Comparison of ENCODE assay signal across 9 cellular contexts in genomic region chr5:470961-471749, GRCh38. TPM values are rescaled to one million over a fixed set of nuclear protein-coding genes. Genes with fewer than 3 reads are reported as not detected.
A peak's percentile ranks its signal among the peaks of the same experiment; 100 is the strongest.
DNase-seq lines count a peak whose midpoint lies in the region; ATAC-seq, FAIRE-seq and TF ChIP-seq lines count a peak whose summit lies in the region.
"Had no signal": no experiment of that assay in that cellular context is flagged by ENCODE, and none has a peak within 500 bp of the region (broad histone marks: within the 10 kb centered on the region; RNA-seq: fewer than 3 reads in every experiment).

No MANE protein-coding gene starts in this region.

- H3K4me2 ChIP-seq in IMR-90 (ENCODE audit: low read depth, low read length) (no peak overlapping the region), GM12878 (ENCODE audit: control insufficient read depth, insufficient read depth) (peak overlapping the region; percentile 80)

- H3K9me3 ChIP-seq in IMR-90 (ENCODE audit: control insufficient read depth, insufficient read depth, low read length): no peaks in the 10 kb centered on the region
- H3K9me3 ChIP-seq in GM12878 (replicated peaks; ENCODE audit: control insufficient read depth, insufficient read depth, low read length): no peaks in the 10 kb centered on the region

- TF ChIP-seq POLR2A in IMR-90 (IDR thresholded peaks at IDR 0.05; ENCODE audit: low read depth, low read length) (no peak), GM12878 (IDR thresholded peaks at IDR 0.05; ENCODE audit: low read depth, low read length) (peak; percentile 56)

- H3K79me1 ChIP-seq in IMR-90 (ENCODE audit: low read depth in 1 of 2, low read length in 2 of 2): peaks cover 15 to 33% of the 10 kb centered on the region in 2 experiments

- no peak overlapping the region for H2BK15ac ChIP-seq in IMR-90 (ENCODE audit: low read depth, low read length)

- peaks cover 13 to 36% (median 29%) of the 10 kb centered on the region in 4 donors for H3K4me1 Mint-ChIP-seq in naive thymus-derived CD8-positive, alpha-beta T cell

- peak overlapping the region; percentile 100 for H3K27ac ChIP-seq in C4-2B
- no peak overlapping the region for H3K27ac ChIP-seq in IMR-90 (ENCODE audit: insufficient read depth, low read length)
- no peak overlapping the region; the same call in 1 of the 2 replicates for H3K27ac ChIP-seq in GM12878 (ENCODE audit: control insufficient read depth, insufficient read depth)

- no peaks in the 10 kb centered on the region for H3K27me3 ChIP-seq in IMR-90 (ENCODE audit: control insufficient read depth, insufficient read depth, low read length)
- no peaks in the 10 kb centered on the region for H3K27me3 ChIP-seq in GM12878 (replicated peaks in 1 of 2; ENCODE audit: control insufficient read depth in 2 of 2, insufficient read depth in 2 of 2, low read length in 1 of 2)

- no peak overlapping the region for H3K4ac ChIP-seq in IMR-90 (ENCODE audit: low read depth, low read length)

- peaks cover 4% of the 10 kb centered on the region; the same call in 1 of the 2 replicates for H4K20me1 ChIP-seq in IMR-90 (ENCODE audit: insufficient read depth, low read length)
- H4K20me1 ChIP-seq in GM12878 (ENCODE audit: control insufficient read depth, insufficient read depth): no peaks in the 10 kb centered on the region

- H2BK5ac ChIP-seq in IMR-90 (ENCODE audit: low read depth, low read length, poor library complexity, severe bottlenecking): no peak overlapping the region

- no peak overlapping the region for H4K91ac ChIP-seq in IMR-90 (ENCODE audit: insufficient read depth, low read depth, low read length)

- no peaks in the 10 kb centered on the region for H3K9me3 Mint-ChIP-seq in naive thymus-derived CD8-positive, alpha-beta T cell

- dilution Hi-C loops in IMR-90 (cut with HindIII; ENCODE audit: low sequenced_read_pairs, unreplicated experiment): no loop called here

- H3K79me2 ChIP-seq in GM12878 (ENCODE audit: control insufficient read depth, insufficient read depth, low read length): peaks cover 21% of the 10 kb centered on the region

- BruUV-seq in IMR-90 (replicated peaks; lab: Mats Ljungman, UMichigan) (no TSS peak), GM12878 (replicated peaks; lab: Mats Ljungman, UMichigan) (no TSS peak)

- peak overlapping the region; percentile 75 to 89 (median 84) for H3K4me3 Mint-ChIP-seq in naive thymus-derived CD8-positive, alpha-beta T cell

- peak; percentile 65 for FAIRE-seq in GM12878 (lab: Jason Lieb, UNC)

- TF ChIP-seq CTCF in C4-2B (conservative IDR thresholded peaks at IDR 0.05) (no peak), IMR-90 (conservative IDR thresholded peaks at IDR 0.05; ENCODE audit: low read depth, low read length) (no peak), GM12878 (IDR thresholded peaks at IDR 0.05 in 2 of 3, conservative IDR thresholded peaks at IDR 0.05 in 1 of 3; ENCODE audit: control insufficient read depth in 2 of 3, extremely low read depth in 1 of 3, insufficient read depth in 1 of 3, low read depth in 3 of 3, low read length in 3 of 3) (no peak)

- peaks cover 21% of the 10 kb centered on the region for H3K36me3 ChIP-seq in IMR-90 (ENCODE audit: control insufficient read depth, insufficient read depth, low read length)
- H3K36me3 ChIP-seq in GM12878 (ENCODE audit: control insufficient read depth in 2 of 2, insufficient read depth in 2 of 2, low read length in 1 of 2): peaks cover 0 to 2% of the 10 kb centered on the region in 2 experiments; a peak in 3 of 4 replicates

- peaks cover 0 to 20% (median 3%) of the 10 kb centered on the region in 5 donors for H3K27me3 Mint-ChIP-seq in naive thymus-derived CD8-positive, alpha-beta T cell

- H3K4me1 ChIP-seq in IMR-90 (ENCODE audit: control insufficient read depth, insufficient read depth, low read length): peaks cover 7% of the 10 kb centered on the region; the same call in 1 of the 2 replicates
- H3K4me1 ChIP-seq in GM12878 (ENCODE audit: control insufficient read depth, insufficient read depth, low read length): peaks cover 4% of the 10 kb centered on the region

- H3K9ac ChIP-seq in IMR-90 (ENCODE audit: low read depth, low read length) (no peak overlapping the region), GM12878 (ENCODE audit: control insufficient read depth, insufficient read depth, low read length) (peak overlapping the region; percentile 93)

- no peak overlapping the region for H2AFZ ChIP-seq in IMR-90 (replicated peaks; ENCODE audit: low read length, poor library complexity)
- H2AFZ ChIP-seq in GM12878 (ENCODE audit: control insufficient read depth, low read depth, low read length): no peak overlapping the region

- H3K23ac ChIP-seq in IMR-90 (ENCODE audit: low read depth, low read length): no peak overlapping the region

- SMC1A ChIA-PET in GM12878 (lab: Charles Lee; ENCODE audit: uncharacterized antibody, unreplicated experiment): interaction anchor here (0.7 to 1.7 kb wide), 4 partner anchors 25 to 154 kb away, joined by 3 to 9 read pairs (median 4); no protein-coding TSS in a partner anchor

- WGBS in IMR-90 (ENCODE audit: extremely low coverage in 2 of 2, insufficient read length in 1 of 2), 2 experiments: 94% methylated on average over 22 of the region's 31 CpGs; no CpG with 5 or more reads in 1 of the 2 experiments
- WGBS in GM12878 (ENCODE audit: insufficient coverage, insufficient replicate concordance, low lambda C conversion rate, missing lambda C conversion rate): 88% methylated on average over 31 of the region's 31 CpGs

- intact Hi-C loops in IMR-90 (cut with micrococcal nuclease): loop anchor here (10.0 kb wide), 1 partner anchor 434 kb away; no protein-coding TSS in a partner anchor
- intact Hi-C loops in GM12878 (cut with micrococcal nuclease; ENCODE audit: unreplicated experiment): loop anchor here (10.0 kb wide), 1 partner anchor 144 kb away; the partner anchor contains the start of gene CEP72

- no peak for DNase-seq in IMR-90
- no peak for DNase-seq in GM12878 (ENCODE audit: low read depth, low spot score)
- peak in 2 of 10 donors; percentile 3 to 60 for DNase-seq in naive thymus-derived CD8-positive, alpha-beta T cell
- no peak for DNase-seq in dedifferentiated amniotic fluid mesenchymal stem cell (ENCODE audit: extremely low spot score)
- DNase-seq in T1000 (lab: John Stamatoyannopoulos, UW): no peak
- DNase-seq in NCI-H345 treated with DMSO at 0.1 percent for 48 hours (lab: John Stamatoyannopoulos, UW; ENCODE audit: unreplicated experiment): no peak
- DNase-seq: NCI-H446 treated with DMSO at 0.1 percent for 48 hours had no signal

- H3K56ac ChIP-seq in IMR-90 (ENCODE audit: extremely low read depth, insufficient read depth, low read length): no peak overlapping the region

- H4K8ac ChIP-seq in IMR-90 (ENCODE audit: low read depth in 2 of 2, low read length in 2 of 2): no peak overlapping the region

- H2BK20ac ChIP-seq in IMR-90 (ENCODE audit: low read depth, low read length): no peak overlapping the region

- TF ChIP-seq RAD21 in IMR-90 (IDR thresholded peaks at IDR 0.05; ENCODE audit: low read length) (no peak), GM12878 (IDR thresholded peaks at IDR 0.05; ENCODE audit: insufficient read depth, low read depth, low read length) (no peak)

- 0 out of 2 replicates have a peak overlapping the region, but pooled peaks have one; percentile 67 for H2AK5ac ChIP-seq in IMR-90 (ENCODE audit: low read depth, low read length)

- H3K4me3 ChIP-seq in IMR-90 (ENCODE audit: insufficient read depth, low read depth, low read length) (no peak overlapping the region), GM12878 (peak overlapping the region; percentile 97)

- no peak overlapping the region for H4K5ac ChIP-seq in IMR-90 (ENCODE audit: low read depth, low read length)

- no peak overlapping the region for H2BK120ac ChIP-seq in IMR-90 (ENCODE audit: low read depth, low read length)

- H3K36me3 Mint-ChIP-seq in naive thymus-derived CD8-positive, alpha-beta T cell: peaks cover 0 to 10% (median 0%) of the 10 kb centered on the region in 3 donors

- in situ Hi-C loops in IMR-90 (cut with MboI; ENCODE audit: low sequenced_read_pairs) (no loop called here), GM12878 (cut with MboI) (no loop called here)

- H3K9me1 ChIP-seq in IMR-90 (ENCODE audit: insufficient read depth, low read length): peaks cover 4% of the 10 kb centered on the region

- RAD21 ChIA-PET in GM12878 (lab: Charles Lee; ENCODE audit: unreplicated experiment): interaction anchor here (1.1 to 2.7 kb wide), 3 partner anchors 18 to 26 kb away, joined by 3 to 18 read pairs (median 4); no protein-coding TSS in a partner anchor

- ATAC-seq in IMR-90 (ENCODE audit: low read depth) (no peak), GM12878 (no peak)
- ATAC-seq in naive thymus-derived CD8-positive, alpha-beta T cell: no peak
- no peak for ATAC-seq in activated CD4-positive, CD25-positive, alpha-beta regulatory T cell treated with anti-CD3 and anti-CD28 coated beads, Interleukin-2, amount 50 U/mL, for 24 hours

- no peak overlapping the region for H3K14ac ChIP-seq in IMR-90 (replicated peaks; ENCODE audit: low read depth, low read length)

- H3K27ac Mint-ChIP-seq in naive thymus-derived CD8-positive, alpha-beta T cell: peak overlapping the region; percentile 34 to 92 (median 86)

- no peak for TF ChIP-seq EP300 in GM12878 (IDR thresholded peaks at IDR 0.05; ENCODE audit: borderline replicate concordance in 1 of 2, control insufficient read depth in 1 of 2, low read depth in 2 of 2, low read length in 2 of 2)

- no peak overlapping the region for H3K18ac ChIP-seq in IMR-90 (ENCODE audit: low read depth, low read length)

- POLR2A ChIA-PET in IMR-90 (lab: Charles Lee; ENCODE audit: unreplicated experiment): no interaction called here
- POLR2A ChIA-PET in GM12878 (lab: Charles Lee): interaction anchor here (1.8 to 2.9 kb wide), 3 partner anchors 11 to 46 kb away, joined by 4 to 17 read pairs (median 10); no protein-coding TSS in a partner anchor
- POLR2A ChIA-PET in naive thymus-derived CD8-positive, alpha-beta T cell (lab: Charles Lee): interaction anchor here (1.3 to 3.4 kb wide), 5 partner anchors 7 to 141 kb away, joined by 5 to 15 read pairs (median 6); partner anchors contain the start of gene CEP72

- CTCF ChIA-PET in IMR-90 (lab: Yijun Ruan, JAX) (no interaction called here), GM12878 (lab: Yijun Ruan, JAX) (interaction anchor here (1.2 to 5.4 kb wide), 3 partner anchors 19 to 154 kb away, joined by 3 to 46 read pairs (median 12); no protein-coding TSS in a partner anchor)

- H2AK9ac ChIP-seq in IMR-90 (replicated peaks; ENCODE audit: low read depth, low read length, poor library complexity): no peak overlapping the region

RNA-seq across cellular contexts. Expression of gene EXOC3, which starts 28.2 kb away (rescaled TPM):
- total RNA-seq in IMR-90 (2012; rRNA removed): 47.5 and 50.8 TPM in 2 replicates
- 34.0 and 35.1 TPM in 2 replicates for polyA plus RNA-seq in IMR-90 (2012; rRNA removed)
- 15.1 and 18.7 TPM in 2 replicates for polyA plus RNA-seq in IMR-90 (2012; cell fraction: cytosol; rRNA removed)
- polyA plus RNA-seq in IMR-90 (2012; cell fraction: nucleus; rRNA removed; ENCODE audit: low replicate concordance): 108 and 144 TPM in 2 replicates
- total RNA-seq in GM12878 (2013; cell fraction: nucleolus; rRNA removed): 139 and 145 TPM in 2 replicates
- 28.6 and 32.5 TPM in 2 replicates for total RNA-seq in GM12878 (2014; rRNA removed)
- total RNA-seq in GM12878 (2014; rRNA removed; fragmentation: Illumina TruSeq; extraction: Trizol): 22.4 and 25.4 TPM in 2 replicates
- total RNA-seq in GM12878 (2021): 48.9 and 50.3 TPM in 2 replicates
- polyA plus RNA-seq in GM12878 (2011; ENCODE audit: low read depth): 26.9 TPM
- 16.4 and 22.6 TPM in 2 replicates for polyA plus RNA-seq in GM12878 (2011; rRNA removed)
- polyA plus RNA-seq in GM12878 (2011; cell fraction: cytosol; rRNA removed): 24.5 and 26.9 TPM in 2 replicates
- polyA plus RNA-seq in GM12878 (2011; cell fraction: nucleus; rRNA removed): 77.4 and 98.6 TPM in 2 replicates
- polyA plus RNA-seq in GM12878 (2012): 40.4 and 47.5 TPM in 2 replicates
- polyA plus RNA-seq in GM12878 (2014; fragmentation: Illumina TruSeq; extraction: Trizol): 18.5 and 24.8 TPM in 2 replicates
- polyA plus RNA-seq in GM12878 (2014; fragmentation: Nextera tagmentation; extraction: Ambion mirVana): 1 to 10 TPM; 1.6 to 7.2 TPM
- polyA plus RNA-seq in GM12878 (2014; rRNA removed): 30.5 and 33.2 TPM in 2 replicates
- 10 to 100 TPM; 52.7 to 53.0 TPM for polyA plus RNA-seq in GM12878 (2016; fragmentation: Nextera tagmentation; extraction: Ambion mirVana)
- polyA minus RNA-seq in GM12878 (2011; rRNA and poly(A)+ RNA removed): 26.3 and 28.8 TPM in 2 replicates
- polyA minus RNA-seq in GM12878 (2011; cell fraction: cytosol; rRNA and poly(A)+ RNA removed): 10.8 and 14.6 TPM in 2 replicates
- polyA minus RNA-seq in GM12878 (2011; cell fraction: nucleus; rRNA and poly(A)+ RNA removed): 21.5 and 30.1 TPM in 2 replicates
- total RNA-seq in naive thymus-derived CD8-positive, alpha-beta T cell: 10 to 100 TPM; 93.3 to 99.5 TPM
- 10 to 100 TPM; 29.7 to 57.1 (median 42.5) TPM for polyA plus RNA-seq in naive thymus-derived CD8-positive, alpha-beta T cell

RNA-seq across cellular contexts. Expression of gene SLC9A3, which starts 53.1 kb away (rescaled TPM):
- total RNA-seq in IMR-90 (2012; rRNA removed) (0.56 and 0.72 TPM in 2 replicates), GM12878 (2014; rRNA removed) (2.8 and 3.2 TPM in 2 replicates), GM12878 (2014; rRNA removed; fragmentation: Illumina TruSeq; extraction: Trizol) (0.89 and 1.1 TPM in 2 replicates), GM12878 (2021) (2.3 and 2.5 TPM in 2 replicates)
- polyA plus RNA-seq in IMR-90 (2012; rRNA removed) (1.3 and 1.5 TPM in 2 replicates), GM12878 (2011; rRNA removed) (1.1 and 1.6 TPM in 2 replicates), GM12878 (2014; fragmentation: Illumina TruSeq; extraction: Trizol) (1.5 and 1.7 TPM in 2 replicates), GM12878 (2014; fragmentation: Nextera tagmentation; extraction: Ambion mirVana) (under 1 TPM in 1 of 2 experiments, not detected in 1; 0.04 TPM), GM12878 (2014; rRNA removed) (4.7 and 5.2 TPM in 2 replicates), GM12878 (2016; fragmentation: Nextera tagmentation; extraction: Ambion mirVana) (1 to 10 TPM; 2.9 to 3.1 TPM)
- 1.0 and 1.8 TPM in 2 replicates for polyA plus RNA-seq in IMR-90 (2012; cell fraction: cytosol; rRNA removed)
- 2.0 and 2.3 TPM in 2 replicates for polyA plus RNA-seq in IMR-90 (2012; cell fraction: nucleus; rRNA removed; ENCODE audit: low replicate concordance)
- 4.6 TPM in 2 replicates for total RNA-seq in GM12878 (2013; cell fraction: nucleolus; rRNA removed)
- polyA plus RNA-seq in GM12878 (2011; ENCODE audit: low read depth): 1.1 TPM
- 1.6 and 2.1 TPM in 2 replicates for polyA plus RNA-seq in GM12878 (2011; cell fraction: cytosol; rRNA removed)
- 4.8 and 5.6 TPM in 2 replicates for polyA plus RNA-seq in GM12878 (2011; cell fraction: nucleus; rRNA removed)
- polyA plus RNA-seq in GM12878 (2012): 1.6 and 1.9 TPM in 2 replicates
- 0.44 and 0.82 TPM in 2 replicates for polyA minus RNA-seq in GM12878 (2011; rRNA and poly(A)+ RNA removed)
- polyA minus RNA-seq in GM12878 (2011; cell fraction: cytosol; rRNA and poly(A)+ RNA removed): 0.62 TPM in 1 of 2 replicates, not detected in the other
- polyA minus RNA-seq in GM12878 (2011; cell fraction: nucleus; rRNA and poly(A)+ RNA removed): 1.8 and 2.9 TPM in 2 replicates
- 1 to 10 TPM; 2.4 to 2.6 TPM for total RNA-seq in naive thymus-derived CD8-positive, alpha-beta T cell
- 1 to 10 TPM in 2 of 3 donors, under 1 TPM in 1; 0.98 to 3.3 (median 2.4) TPM for polyA plus RNA-seq in naive thymus-derived CD8-positive, alpha-beta T cell
